Comparison of ENCODE assay signal across 1 cellular context in genomic region chr9:137205126-137206069, GRCh38.
TF ChIP-seq lines count a peak whose summit lies in the region.

Gene NDOR1, plus strand, starts transcription at chr9:137205700. Its CDS starts 78 bp downstream, at chr9:137205778.
Gene TMEM203, minus strand, starts transcription at chr9:137205648. Its CDS starts 234 bp downstream, at chr9:137205414.

TF ChIP-seq in K562, 482 proteins besides CTCF, POLR2A, EP300 and RAD21 (continued from another document and continues in another):
- TF ChIP-seq THAP12 (CRISPR knock-in tag; IDR thresholded peaks at IDR 0.05) (peak; percentile 74), RBM17 (IDR thresholded peaks at IDR 0.05; ENCODE audit: borderline replicate concordance, low read depth, low read length) (no peak), NKRF (IDR thresholded peaks at IDR 0.05; ENCODE audit: borderline replicate concordance) (peak; percentile 89), ARID3A (IDR thresholded peaks at IDR 0.05; ENCODE audit: borderline replicate concordance, low read depth, low read length) (no peak), RBBP5 (IDR thresholded peaks at IDR 0.05; ENCODE audit: borderline replicate concordance, insufficient read depth, low read length, poor library complexity, severe bottlenecking) (peak; percentile 87), PHB (CRISPR knock-in tag; IDR thresholded peaks at IDR 0.05) (no peak), E2F1 (CRISPR knock-in tag; IDR thresholded peaks at IDR 0.05) (peak; percentile 79), HOMEZ (CRISPR knock-in tag; IDR thresholded peaks at IDR 0.05) (no peak), ATF1 (CRISPR knock-in tag; IDR thresholded peaks at IDR 0.05) (peak; percentile 94), ATF1 (tag; IDR thresholded peaks at IDR 0.05) (peak; percentile 98), NR2C2 (CRISPR knock-in tag; IDR thresholded peaks at IDR 0.05) (0 out of 2 replicates have a peak, but pooled peaks have one; percentile 27), NR2C2 (tag; IDR thresholded peaks at IDR 0.05) (peak; percentile 73; the same call in 1 of the 2 replicates), THRB (CRISPR knock-in tag; conservative IDR thresholded peaks at IDR 0.05) (no peak), ELK1 (CRISPR knock-in tag; IDR thresholded peaks at IDR 0.05) (no peak), PML (IDR thresholded peaks at IDR 0.05; ENCODE audit: low read length) (peak; percentile 44; the same call in 1 of the 2 replicates), DPF2 (IDR thresholded peaks at IDR 0.05) (no peak), MYC (IDR thresholded peaks at IDR 0.05; ENCODE audit: low read depth, low read length) (peak; percentile 84), MYC (CRISPR knock-in tag; IDR thresholded peaks at IDR 0.05; ENCODE audit: borderline replicate concordance, low read depth) (peak; percentile 18; the same call in 1 of the 2 replicates), ELF1 (tag; IDR thresholded peaks at IDR 0.05) (peak; percentile 96), SMAD4 (CRISPR knock-in tag; conservative IDR thresholded peaks at IDR 0.05) (0 out of 2 replicates have a peak, but pooled peaks have one; percentile 51), TBL1XR1 (IDR thresholded peaks at IDR 0.05; ENCODE audit: low read length in 2 of 2) (0 out of 4 replicates have a peak, but pooled peaks of 1 of the 2 experiments have one; percentile 40), PHTF2 (CRISPR knock-in tag; IDR thresholded peaks at IDR 0.05) (no peak), PHB2 (IDR thresholded peaks at IDR 0.05; ENCODE audit: low read depth) (no peak), STAG1 (CRISPR knock-in tag; IDR thresholded peaks at IDR 0.05; ENCODE audit: borderline replicate concordance) (0 out of 2 replicates have a peak, but pooled peaks have one; percentile 11), TAF1 (IDR thresholded peaks at IDR 0.05; ENCODE audit: control insufficient read depth, extremely low read depth, insufficient read depth, low read length, severe bottlenecking) (peak; percentile 90), KLF13 (tag; IDR thresholded peaks at IDR 0.05; ENCODE audit: borderline replicate concordance, low read depth) (0 out of 2 replicates have a peak, but pooled peaks have one; percentile 26), ZNF133 (CRISPR knock-in tag; IDR thresholded peaks at IDR 0.05) (no peak), ZFX (CRISPR knock-in tag; IDR thresholded peaks at IDR 0.05) (peak; percentile 88), AFF1 (IDR thresholded peaks at IDR 0.05; ENCODE audit: low read depth in 1 of 2, partially characterized antibody in 2 of 2) (no peak), MAFK (IDR thresholded peaks at IDR 0.05; ENCODE audit: low read length) (no peak), POU5F1 (IDR thresholded peaks at IDR 0.05; ENCODE audit: borderline replicate concordance, low read depth, low read length, partially characterized antibody) (peak; percentile 35), EP400 (IDR thresholded peaks at IDR 0.05) (peak; percentile 89), HDAC1 (IDR thresholded peaks at IDR 0.05) (peak; percentile 77 to 94; a peak in 3 of 4 replicates), ZNF644 (tag; IDR thresholded peaks at IDR 0.05; ENCODE audit: low read depth) (no peak), ZBTB12 (CRISPR knock-in tag; IDR thresholded peaks at IDR 0.05) (peak; percentile 98), NR0B1 (IDR thresholded peaks at IDR 0.05; ENCODE audit: partially characterized antibody) (no peak), CREBBP (IDR thresholded peaks at IDR 0.05; ENCODE audit: low read depth, low read length) (no peak), E4F1 (CRISPR knock-in tag; IDR thresholded peaks at IDR 0.05; ENCODE audit: borderline replicate concordance) (no peak)
